In genomic region chr5:181187500-181188213, GRCh38 we compare ENCODE assay signal across 1 cellular context.
TF ChIP-seq lines count a peak whose summit lies in the region.

No MANE protein-coding gene starts in this region.

TF ChIP-seq in HepG2, 621 proteins besides CTCF, POLR2A, EP300 and RAD21 (continued from another document and continues in another):
- TF ChIP-seq, protein P1, sequence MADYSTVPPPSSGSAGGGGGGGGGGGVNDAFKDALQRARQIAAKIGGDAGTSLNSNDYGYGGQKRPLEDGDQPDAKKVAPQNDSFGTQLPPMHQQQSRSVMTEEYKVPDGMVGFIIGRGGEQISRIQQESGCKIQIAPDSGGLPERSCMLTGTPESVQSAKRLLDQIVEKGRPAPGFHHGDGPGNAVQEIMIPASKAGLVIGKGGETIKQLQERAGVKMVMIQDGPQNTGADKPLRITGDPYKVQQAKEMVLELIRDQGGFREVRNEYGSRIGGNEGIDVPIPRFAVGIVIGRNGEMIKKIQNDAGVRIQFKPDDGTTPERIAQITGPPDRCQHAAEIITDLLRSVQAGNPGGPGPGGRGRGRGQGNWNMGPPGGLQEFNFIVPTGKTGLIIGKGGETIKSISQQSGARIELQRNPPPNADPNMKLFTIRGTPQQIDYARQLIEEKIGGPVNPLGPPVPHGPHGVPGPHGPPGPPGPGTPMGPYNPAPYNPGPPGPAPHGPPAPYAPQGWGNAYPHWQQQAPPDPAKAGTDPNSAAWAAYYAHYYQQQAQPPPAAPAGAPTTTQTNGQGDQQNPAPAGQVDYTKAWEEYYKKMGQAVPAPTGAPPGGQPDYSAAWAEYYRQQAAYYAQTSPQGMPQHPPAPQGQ (CRISPR knock-in tag; IDR thresholded peaks at IDR 0.05; ENCODE audit: borderline replicate concordance), result no peak
- no peak for TF ChIP-seq PLRG1 (conservative IDR thresholded peaks at IDR 0.05)
- no peak for TF ChIP-seq ZXDC (CRISPR knock-in tag; IDR thresholded peaks at IDR 0.05)
- TF ChIP-seq SALL2 (CRISPR knock-in tag; IDR thresholded peaks at IDR 0.05), result peak; percentile 65; the same call in 1 of the 2 replicates
- 0 out of 2 replicates have a peak, but pooled peaks have one; percentile 61 for TF ChIP-seq MYNN (CRISPR knock-in tag; IDR thresholded peaks at IDR 0.05; ENCODE audit: low read depth)
- TF ChIP-seq ZNF33A (CRISPR knock-in tag; IDR thresholded peaks at IDR 0.05; ENCODE audit: borderline replicate concordance), result no peak; the same call in 1 of the 2 replicates
- TF ChIP-seq PRMT3 (CRISPR knock-in tag; IDR thresholded peaks at IDR 0.05; ENCODE audit: borderline replicate concordance, low read depth), result peak; percentile 77; the same call in 1 of the 2 replicates
- TF ChIP-seq, protein P2, sequence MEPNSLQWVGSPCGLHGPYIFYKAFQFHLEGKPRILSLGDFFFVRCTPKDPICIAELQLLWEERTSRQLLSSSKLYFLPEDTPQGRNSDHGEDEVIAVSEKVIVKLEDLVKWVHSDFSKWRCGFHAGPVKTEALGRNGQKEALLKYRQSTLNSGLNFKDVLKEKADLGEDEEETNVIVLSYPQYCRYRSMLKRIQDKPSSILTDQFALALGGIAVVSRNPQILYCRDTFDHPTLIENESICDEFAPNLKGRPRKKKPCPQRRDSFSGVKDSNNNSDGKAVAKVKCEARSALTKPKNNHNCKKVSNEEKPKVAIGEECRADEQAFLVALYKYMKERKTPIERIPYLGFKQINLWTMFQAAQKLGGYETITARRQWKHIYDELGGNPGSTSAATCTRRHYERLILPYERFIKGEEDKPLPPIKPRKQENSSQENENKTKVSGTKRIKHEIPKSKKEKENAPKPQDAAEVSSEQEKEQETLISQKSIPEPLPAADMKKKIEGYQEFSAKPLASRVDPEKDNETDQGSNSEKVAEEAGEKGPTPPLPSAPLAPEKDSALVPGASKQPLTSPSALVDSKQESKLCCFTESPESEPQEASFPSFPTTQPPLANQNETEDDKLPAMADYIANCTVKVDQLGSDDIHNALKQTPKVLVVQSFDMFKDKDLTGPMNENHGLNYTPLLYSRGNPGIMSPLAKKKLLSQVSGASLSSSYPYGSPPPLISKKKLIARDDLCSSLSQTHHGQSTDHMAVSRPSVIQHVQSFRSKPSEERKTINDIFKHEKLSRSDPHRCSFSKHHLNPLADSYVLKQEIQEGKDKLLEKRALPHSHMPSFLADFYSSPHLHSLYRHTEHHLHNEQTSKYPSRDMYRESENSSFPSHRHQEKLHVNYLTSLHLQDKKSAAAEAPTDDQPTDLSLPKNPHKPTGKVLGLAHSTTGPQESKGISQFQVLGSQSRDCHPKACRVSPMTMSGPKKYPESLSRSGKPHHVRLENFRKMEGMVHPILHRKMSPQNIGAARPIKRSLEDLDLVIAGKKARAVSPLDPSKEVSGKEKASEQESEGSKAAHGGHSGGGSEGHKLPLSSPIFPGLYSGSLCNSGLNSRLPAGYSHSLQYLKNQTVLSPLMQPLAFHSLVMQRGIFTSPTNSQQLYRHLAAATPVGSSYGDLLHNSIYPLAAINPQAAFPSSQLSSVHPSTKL (CRISPR knock-in tag; IDR thresholded peaks at IDR 0.05), result peak; percentile 37; the same call in 1 of the 2 replicates
- peak; percentile 71; the same call in 1 of the 2 replicates for TF ChIP-seq ARNT2 (CRISPR knock-in tag; IDR thresholded peaks at IDR 0.05; ENCODE audit: low read depth)
- TF ChIP-seq, protein P3, sequence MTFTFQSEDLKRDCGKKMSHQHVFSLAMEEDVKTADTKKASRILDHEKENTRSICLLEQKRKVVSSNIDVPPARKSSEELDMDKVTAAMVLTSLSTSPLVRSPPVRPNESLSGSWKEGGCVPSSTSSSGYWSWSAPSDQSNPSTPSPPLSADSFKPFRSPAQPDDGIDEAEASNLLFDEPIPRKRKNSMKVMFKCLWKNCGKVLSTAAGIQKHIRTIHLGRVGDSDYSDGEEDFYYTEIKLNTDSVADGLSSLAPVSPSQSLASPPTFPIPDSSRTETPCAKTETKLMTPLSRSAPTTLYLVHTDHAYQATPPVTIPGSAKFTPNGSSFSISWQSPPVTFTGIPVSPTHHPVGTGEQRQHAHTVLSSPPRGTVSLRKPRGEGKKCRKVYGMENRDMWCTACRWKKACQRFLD (CRISPR knock-in tag; IDR thresholded peaks at IDR 0.05; ENCODE audit: borderline replicate concordance), result peak; percentile 66
- TF ChIP-seq ZNF841 (CRISPR knock-in tag; IDR thresholded peaks at IDR 0.05; ENCODE audit: borderline replicate concordance), result no peak
- TF ChIP-seq RARA (CRISPR knock-in tag; IDR thresholded peaks at IDR 0.05), result no peak
- TF ChIP-seq TOE1 (CRISPR knock-in tag; IDR thresholded peaks at IDR 0.05), result no peak
- TF ChIP-seq KDM6A (CRISPR knock-in tag; IDR thresholded peaks at IDR 0.05; ENCODE audit: low read depth), result no peak
- TF ChIP-seq POLR2AphosphoS5 (IDR thresholded peaks at IDR 0.05; ENCODE audit: low read depth, low read length), result no peak
- 0 out of 2 replicates have a peak, but pooled peaks have one; percentile 38 for TF ChIP-seq ZNF441 (CRISPR knock-in tag; IDR thresholded peaks at IDR 0.05; ENCODE audit: borderline replicate concordance)
- no peak for TF ChIP-seq ZNF589 (CRISPR knock-in tag; conservative IDR thresholded peaks at IDR 0.05)
- no peak for TF ChIP-seq SIN3B (IDR thresholded peaks at IDR 0.05; ENCODE audit: low read length)
- no peak for TF ChIP-seq NR0B2 (CRISPR knock-in tag; IDR thresholded peaks at IDR 0.05)
- TF ChIP-seq, protein P4, sequence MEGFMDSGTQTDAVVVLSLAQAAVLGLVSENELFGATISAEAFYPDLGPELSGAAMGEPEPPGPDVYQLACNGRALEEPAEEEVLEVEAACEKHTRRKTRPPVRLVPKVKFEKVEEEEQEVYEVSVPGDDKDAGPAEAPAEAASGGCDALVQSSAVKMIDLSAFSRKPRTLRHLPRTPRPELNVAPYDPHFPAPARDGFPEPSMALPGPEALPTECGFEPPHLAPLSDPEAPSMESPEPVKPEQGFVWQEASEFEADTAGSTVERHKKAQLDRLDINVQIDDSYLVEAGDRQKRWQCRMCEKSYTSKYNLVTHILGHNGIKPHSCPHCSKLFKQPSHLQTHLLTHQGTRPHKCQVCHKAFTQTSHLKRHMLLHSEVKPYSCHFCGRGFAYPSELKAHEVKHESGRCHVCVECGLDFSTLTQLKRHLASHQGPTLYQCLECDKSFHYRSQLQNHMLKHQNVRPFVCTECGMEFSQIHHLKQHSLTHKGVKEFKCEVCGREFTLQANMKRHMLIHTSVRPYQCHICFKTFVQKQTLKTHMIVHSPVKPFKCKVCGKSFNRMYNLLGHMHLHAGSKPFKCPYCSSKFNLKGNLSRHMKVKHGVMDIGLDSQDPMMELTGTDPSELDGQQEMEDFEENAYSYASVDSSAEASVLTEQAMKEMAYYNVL (CRISPR knock-in tag; IDR thresholded peaks at IDR 0.05; ENCODE audit: borderline replicate concordance), result peak; percentile 58; the same call in 1 of the 2 replicates
- no peak for TF ChIP-seq MEIS1 (CRISPR knock-in tag; IDR thresholded peaks at IDR 0.05; ENCODE audit: borderline replicate concordance)
- peak; percentile 61; the same call in 1 of the 2 replicates for TF ChIP-seq ZNF614 (CRISPR knock-in tag; IDR thresholded peaks at IDR 0.05; ENCODE audit: borderline replicate concordance)
- peak; percentile 70 for TF ChIP-seq FOXK1 (CRISPR knock-in tag; IDR thresholded peaks at IDR 0.05; ENCODE audit: borderline replicate concordance, low read depth)
- TF ChIP-seq WIZ (CRISPR knock-in tag; IDR thresholded peaks at IDR 0.05), result no peak
- TF ChIP-seq, protein P5, sequence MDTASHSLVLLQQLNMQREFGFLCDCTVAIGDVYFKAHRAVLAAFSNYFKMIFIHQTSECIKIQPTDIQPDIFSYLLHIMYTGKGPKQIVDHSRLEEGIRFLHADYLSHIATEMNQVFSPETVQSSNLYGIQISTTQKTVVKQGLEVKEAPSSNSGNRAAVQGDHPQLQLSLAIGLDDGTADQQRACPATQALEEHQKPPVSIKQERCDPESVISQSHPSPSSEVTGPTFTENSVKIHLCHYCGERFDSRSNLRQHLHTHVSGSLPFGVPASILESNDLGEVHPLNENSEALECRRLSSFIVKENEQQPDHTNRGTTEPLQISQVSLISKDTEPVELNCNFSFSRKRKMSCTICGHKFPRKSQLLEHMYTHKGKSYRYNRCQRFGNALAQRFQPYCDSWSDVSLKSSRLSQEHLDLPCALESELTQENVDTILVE (CRISPR knock-in tag; IDR thresholded peaks at IDR 0.05), result peak; percentile 77
- TF ChIP-seq, protein P6, sequence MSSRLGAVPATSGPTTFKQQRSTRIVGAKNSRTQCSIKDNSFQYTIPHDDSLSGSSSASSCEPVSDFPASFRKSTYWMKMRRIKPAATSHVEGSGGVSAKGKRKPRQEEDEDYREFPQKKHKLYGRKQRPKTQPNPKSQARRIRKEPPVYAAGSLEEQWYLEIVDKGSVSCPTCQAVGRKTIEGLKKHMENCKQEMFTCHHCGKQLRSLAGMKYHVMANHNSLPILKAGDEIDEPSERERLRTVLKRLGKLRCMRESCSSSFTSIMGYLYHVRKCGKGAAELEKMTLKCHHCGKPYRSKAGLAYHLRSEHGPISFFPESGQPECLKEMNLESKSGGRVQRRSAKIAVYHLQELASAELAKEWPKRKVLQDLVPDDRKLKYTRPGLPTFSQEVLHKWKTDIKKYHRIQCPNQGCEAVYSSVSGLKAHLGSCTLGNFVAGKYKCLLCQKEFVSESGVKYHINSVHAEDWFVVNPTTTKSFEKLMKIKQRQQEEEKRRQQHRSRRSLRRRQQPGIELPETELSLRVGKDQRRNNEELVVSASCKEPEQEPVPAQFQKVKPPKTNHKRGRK (CRISPR knock-in tag; IDR thresholded peaks at IDR 0.05), result no peak
- TF ChIP-seq, protein P7, sequence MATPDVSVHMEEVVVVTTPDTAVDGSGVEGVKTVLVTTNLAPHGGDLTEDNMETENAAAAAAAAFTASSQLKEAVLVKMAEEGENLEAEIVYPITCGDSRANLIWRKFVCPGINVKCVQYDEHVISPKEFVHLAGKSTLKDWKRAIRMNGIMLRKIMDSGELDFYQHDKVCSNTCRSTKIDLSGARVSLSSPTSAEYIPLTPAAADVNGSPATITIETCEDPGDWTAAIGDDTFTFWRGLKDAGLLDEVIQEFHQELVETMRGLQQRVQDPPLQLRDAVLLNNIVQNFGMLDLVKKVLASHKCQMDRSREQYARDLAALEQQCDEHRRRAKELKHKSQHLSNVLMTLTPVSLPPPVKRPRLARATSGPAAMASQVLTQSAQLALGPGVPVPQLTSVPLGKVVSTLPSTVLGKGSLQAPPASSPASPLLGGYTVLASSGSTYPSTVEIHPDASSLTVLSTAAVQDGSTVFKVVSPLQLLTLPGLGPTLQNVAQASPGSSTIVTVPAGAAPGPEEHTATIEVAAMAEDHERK (CRISPR knock-in tag; IDR thresholded peaks at IDR 0.05; ENCODE audit: low read depth), result no peak
- no peak for TF ChIP-seq RARG (CRISPR knock-in tag; IDR thresholded peaks at IDR 0.05; ENCODE audit: low read depth)
- 0 out of 2 replicates have a peak, but pooled peaks have one; percentile 35 for TF ChIP-seq ATF3 (CRISPR knock-in tag; IDR thresholded peaks at IDR 0.05)
- TF ChIP-seq ZNF781 (CRISPR knock-in tag; IDR thresholded peaks at IDR 0.05; ENCODE audit: borderline replicate concordance, not compliant biosample characterization), result peak; percentile 58
- no peak for TF ChIP-seq ZBTB8A (CRISPR knock-in tag; IDR thresholded peaks at IDR 0.05; ENCODE audit: borderline replicate concordance, low read depth)
- TF ChIP-seq PTBP1 (IDR thresholded peaks at IDR 0.05; ENCODE audit: low read depth, low read length, poor library complexity, severe bottlenecking), result no peak
- peak; percentile 64; the same call in 1 of the 2 replicates for TF ChIP-seq ZNF816 (CRISPR knock-in tag; IDR thresholded peaks at IDR 0.05; ENCODE audit: borderline replicate concordance)
- TF ChIP-seq, protein P8, sequence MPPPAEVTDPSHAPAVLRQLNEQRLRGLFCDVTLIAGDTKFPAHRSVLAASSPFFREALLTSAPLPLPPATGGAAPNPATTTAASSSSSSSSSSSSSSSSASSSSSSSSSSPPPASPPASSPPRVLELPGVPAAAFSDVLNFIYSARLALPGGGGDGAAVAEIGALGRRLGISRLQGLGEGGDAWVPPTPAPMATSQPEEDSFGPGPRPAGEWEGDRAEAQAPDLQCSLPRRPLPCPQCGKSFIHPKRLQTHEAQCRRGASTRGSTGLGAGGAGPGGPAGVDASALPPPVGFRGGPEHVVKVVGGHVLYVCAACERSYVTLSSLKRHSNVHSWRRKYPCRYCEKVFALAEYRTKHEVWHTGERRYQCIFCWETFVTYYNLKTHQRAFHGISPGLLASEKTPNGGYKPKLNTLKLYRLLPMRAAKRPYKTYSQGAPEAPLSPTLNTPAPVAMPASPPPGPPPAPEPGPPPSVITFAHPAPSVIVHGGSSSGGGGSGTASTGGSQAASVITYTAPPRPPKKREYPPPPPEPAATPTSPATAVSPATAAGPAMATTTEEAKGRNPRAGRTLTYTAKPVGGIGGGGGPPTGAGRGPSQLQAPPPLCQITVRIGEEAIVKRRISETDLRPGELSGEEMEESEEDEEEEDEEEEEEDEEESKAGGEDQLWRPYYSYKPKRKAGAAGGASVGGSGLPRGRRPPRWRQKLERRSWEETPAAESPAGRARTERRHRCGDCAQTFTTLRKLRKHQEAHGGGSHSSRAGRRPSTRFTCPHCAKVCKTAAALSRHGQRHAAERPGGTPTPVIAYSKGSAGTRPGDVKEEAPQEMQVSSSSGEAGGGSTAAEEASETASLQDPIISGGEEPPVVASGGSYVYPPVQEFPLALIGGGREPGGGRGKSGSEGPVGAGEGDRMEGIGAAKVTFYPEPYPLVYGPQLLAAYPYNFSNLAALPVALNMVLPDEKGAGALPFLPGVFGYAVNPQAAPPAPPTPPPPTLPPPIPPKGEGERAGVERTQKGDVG (CRISPR knock-in tag; IDR thresholded peaks at IDR 0.05; ENCODE audit: borderline replicate concordance), result no peak
- no peak for TF ChIP-seq ZNF567 (CRISPR knock-in tag; IDR thresholded peaks at IDR 0.05; ENCODE audit: borderline replicate concordance)
- no peak for TF ChIP-seq NFE2L1 (CRISPR knock-in tag; IDR thresholded peaks at IDR 0.05; ENCODE audit: borderline replicate concordance)
- no peak for TF ChIP-seq ZNF484 (CRISPR knock-in tag; IDR thresholded peaks at IDR 0.05; ENCODE audit: borderline replicate concordance, low read depth)
- no peak for TF ChIP-seq ZSCAN30 (CRISPR knock-in tag; IDR thresholded peaks at IDR 0.05)
